In the genomic region with DNA sequence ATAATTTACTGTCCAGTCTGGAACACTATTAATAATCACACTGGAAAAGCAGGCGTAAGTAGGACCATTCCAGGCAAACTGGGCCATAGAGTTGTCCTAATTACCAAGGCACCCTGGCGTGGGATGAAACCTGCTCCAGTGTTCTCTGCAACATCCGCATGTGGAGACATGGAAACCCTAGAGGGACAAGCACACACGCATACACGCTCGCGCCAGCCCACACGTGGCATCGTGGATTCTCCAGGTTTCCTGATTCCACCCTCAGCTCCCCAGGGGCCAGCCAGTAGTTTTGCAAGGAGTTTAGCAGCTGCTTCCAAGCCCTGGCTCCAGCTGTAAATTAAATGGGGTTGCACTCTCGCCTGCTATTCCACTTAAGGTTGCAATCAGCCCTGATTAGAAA, we compare ENCODE assay signal across 15 cellular contexts.
DNase-seq lines count a peak whose midpoint lies in the region; ATAC-seq, FAIRE-seq and TF ChIP-seq lines count a peak whose summit lies in the region.
"Had no signal": no experiment of that assay in that cellular context is flagged by ENCODE, and none has a peak within 500 bp of the region (broad histone marks: within the 10 kb centered on the region; RNA-seq: fewer than 3 reads in every experiment).

No MANE protein-coding gene starts in this region.

- H3K27me3 ChIP-seq in GM23248 (replicated peaks; ENCODE audit: insufficient read depth) (no peaks in the 10 kb centered on the region), heart left ventricle (no peaks in the 10 kb centered on the region)

- intact Hi-C loops in heart left ventricle (cut with DNase I): no loop called here
- intact Hi-C loops in sciatic nerve (cut with DNase I): no loop called here

- H3K4me2 ChIP-seq in GM23248 (ENCODE audit: unreplicated experiment): no peak overlapping the region
- H3K4me2 ChIP-seq: PC-9 had no signal

- FAIRE-seq in GM12891 (lab: Jason Lieb, UNC): no peak

- no peaks in the 10 kb centered on the region for H3K9me3 ChIP-seq in GM23248 (ENCODE audit: low read depth)
- H3K9me3 ChIP-seq in heart left ventricle: no peaks in the 10 kb centered on the region

- 0 out of 2 replicates have a peak, but pooled peaks cover 4% of the 10 kb centered on the region for H3K4me1 ChIP-seq in GM23248 (ENCODE audit: insufficient read depth)
- H3K4me1 ChIP-seq in heart left ventricle: peaks cover 0 to 17% (median 8%) of the 10 kb centered on the region in 12 donors

- H2AFZ ChIP-seq in GM23248: no peak overlapping the region
- H2AFZ ChIP-seq: PC-9 had no signal

- 45 to 47% methylated on average over 10 of the region's 10 CpGs for WGBS in GM23248 (ENCODE audit: low coverage in 1 of 2, low lambda C conversion rate in 2 of 2, missing lambda C conversion rate in 2 of 2), 2 experiments
- 50 to 74% (median 61%) methylated on average over 10 of the region's 10 CpGs for WGBS in heart left ventricle, 4 donors

- H3K9me2 ChIP-seq in GM23248 (ENCODE audit: insufficient read depth): no peaks in the 10 kb centered on the region

- no peaks in the 10 kb centered on the region for H3K79me2 ChIP-seq in GM23248 (ENCODE audit: insufficient read depth)

- H3K4me3 ChIP-seq in GM23248 (no peak overlapping the region), heart left ventricle (no peak overlapping the region)
- H3K4me3 ChIP-seq: PC-9 had no signal

- peak; percentile 19 for DNase-seq in AG08395 (ENCODE audit: low spot score)
- DNase-seq in GM23248: peak; percentile 20
- DNase-seq in heart left ventricle: peak in 4 of 5 donors; percentile 32 to 86 (median 56)
- peak; percentile 80 for DNase-seq in sciatic nerve (ENCODE audit: low spot score)
- no peak for DNase-seq in GM12891 (ENCODE audit: insufficient read length, low spot score)
- DNase-seq in NCI-H774 (lab: John Stamatoyannopoulos, UW): no peak
- DNase-seq: AML-193, DMS153, HCEC 1CT, KBM-7, NCI-H1417 treated with DMSO at 0.1 percent for 48 hours, NCI-H1930, NCI-H510A treated with DMSO at 0.1 percent for 48 hours, PC-9 had no signal

- no peak overlapping the region for H3K27ac ChIP-seq in GM23248
- H3K27ac ChIP-seq in heart left ventricle: no peak overlapping the region
- H3K27ac ChIP-seq: PC-9 had no signal

- TF ChIP-seq CTCF in heart left ventricle (IDR thresholded peaks at IDR 0.05): no peak

- TF ChIP-seq POLR2A in heart left ventricle (IDR thresholded peaks at IDR 0.05) (no peak), GM12891 (IDR thresholded peaks at IDR 0.05; ENCODE audit: low read depth, low read length) (no peak)

- H3K9ac ChIP-seq in GM23248: no peak overlapping the region

- no peaks in the 10 kb centered on the region for H3K36me3 ChIP-seq in GM23248 (ENCODE audit: low read depth)
- peaks cover 0 to 27% (median 4%) of the 10 kb centered on the region in 9 donors for H3K36me3 ChIP-seq in heart left ventricle

- H4K20me1 ChIP-seq in GM23248 (ENCODE audit: insufficient read depth): no peaks in the 10 kb centered on the region

- in situ Hi-C loops in GM23248 (cut with MboI): no loop called here

- no peaks in the 10 kb centered on the region for H3F3A ChIP-seq in GM23248 (ENCODE audit: insufficient read depth)

- peak in 3 of 4 donors; percentile 14 to 41 (median 39) for ATAC-seq in heart left ventricle
- peak; percentile 71 for ATAC-seq in sciatic nerve
- ATAC-seq in HG02884 (IDR thresholded peaks at IDR 0.05; ENCODE audit: unreplicated experiment): no peak

TF ChIP-seq in GM12891, 5 proteins besides CTCF, POLR2A, EP300 and RAD21:
- TF ChIP-seq POLR2AphosphoS5 (IDR thresholded peaks at IDR 0.05; ENCODE audit: low read depth, low read length): no peak

Comparison
In these comparisons a context has a peak if more than half of its experiments do, and no peak if none do; other contexts are left out.
1. DNase-seq: peak in AG08395 (single experiment), GM23248 (single experiment), heart left ventricle (4 of 5) and sciatic nerve (single experiment); none in GM12891 (single experiment) and NCI-H774 (single experiment).